ENCODE assay signal across 21 cellular contexts in genomic region chr4:118736867-118737266, GRCh38. TPM values are rescaled to one million over a fixed set of nuclear protein-coding genes. Genes with fewer than 3 reads are reported as not detected.
A peak's percentile ranks its signal among the peaks of the same experiment; 100 is the strongest.
DNase-seq lines count a peak whose midpoint lies in the region; ATAC-seq and TF ChIP-seq lines count a peak whose summit lies in the region.
"Had no signal": no experiment of that assay in that cellular context is flagged by ENCODE, and none has a peak within 500 bp of the region (broad histone marks: within the 10 kb centered on the region; RNA-seq: fewer than 3 reads in every experiment).

No MANE protein-coding gene starts in this region.

- peaks cover 57% of the 10 kb centered on the region for H3K4me1 ChIP-seq in GM23248 (ENCODE audit: insufficient read depth)
- H3K4me1 ChIP-seq in rectal smooth muscle tissue (ENCODE audit: control insufficient read depth, insufficient read depth, low read length) = peaks cover 32% of the 10 kb centered on the region
- peaks cover 0 to 45% (median 4%) of the 10 kb centered on the region in 4 donors for H3K4me1 ChIP-seq in tibial nerve
- H3K4me1 ChIP-seq: BLaER1 had no signal

- in situ Hi-C loops in GM23248 (cut with MboI) = no loop called here

- no peak for TF ChIP-seq CTCF in tibial nerve (IDR thresholded peaks at IDR 0.05)

- no peak overlapping the region for H3K4me3 ChIP-seq in GM23248
- H3K4me3 ChIP-seq in rectal smooth muscle tissue (ENCODE audit: low read length) = no peak overlapping the region
- H3K4me3 ChIP-seq in tibial nerve = no peak overlapping the region
- H3K4me3 ChIP-seq: BLaER1, HAP-1, SK-N-MC had no signal

- TF ChIP-seq EP300 in tibial nerve (IDR thresholded peaks at IDR 0.05) = no peak

- DNase-seq in NCI-H2081 (lab: John Stamatoyannopoulos, UW) (peak; percentile 17 to 48), NCI-H2081 treated with DMSO at 0.1 percent for 48 hours (lab: John Stamatoyannopoulos, UW) (no peak), GM23248 (no peak), NCI-H69 (lab: John Stamatoyannopoulos, UW) (peak; percentile 35), tibial nerve (ENCODE audit: low spot score in 2 of 2) (no peak), inferior parietal cortex (ENCODE audit: extremely low spot score) (no peak)
- DNase-seq: CD4-positive, CD25-positive, alpha-beta regulatory T cell; GOT3; KBM-7; MV-4-11; NCI-H187 treated with DMSO at 0.1 percent for 48 hours; NCI-H2171; NCI-H226; NCI-H524; SIG-M5 had no signal

- H2AFZ ChIP-seq in GM23248 = no peak overlapping the region

- H3K27me3 ChIP-seq in GM23248 (replicated peaks; ENCODE audit: insufficient read depth) = no peaks in the 10 kb centered on the region
- H3K27me3 ChIP-seq in rectal smooth muscle tissue (ENCODE audit: control insufficient read depth, insufficient read depth, low read length) = no peaks in the 10 kb centered on the region
- no peaks in the 10 kb centered on the region for H3K27me3 ChIP-seq in tibial nerve
- H3K27me3 ChIP-seq: BLaER1 had no signal

- peaks cover 87% of the 10 kb centered on the region for H3F3A ChIP-seq in GM23248 (ENCODE audit: insufficient read depth)

- H3K9me2 ChIP-seq in GM23248 (ENCODE audit: insufficient read depth) = no peaks in the 10 kb centered on the region

- H3K9ac ChIP-seq in GM23248 = no peak overlapping the region
- no peak overlapping the region for H3K9ac ChIP-seq in rectal smooth muscle tissue (ENCODE audit: low read length)
- H3K9ac ChIP-seq: BLaER1 had no signal

- H3K4me2 ChIP-seq in GM23248 (ENCODE audit: unreplicated experiment) = no peak overlapping the region
- H3K4me2 ChIP-seq: BLaER1 had no signal

- H4K20me1 ChIP-seq in GM23248 (ENCODE audit: insufficient read depth) = no peaks in the 10 kb centered on the region
- H4K20me1 ChIP-seq: BLaER1 had no signal

- H3K9me3 ChIP-seq in GM23248 (ENCODE audit: low read depth) (no peaks in the 10 kb centered on the region), tibial nerve (no peaks in the 10 kb centered on the region)
- H3K9me3 ChIP-seq: BLaER1, HAP-1 had no signal

- H3K36me3 ChIP-seq in GM23248 (ENCODE audit: low read depth) (peaks cover 76% of the 10 kb centered on the region), rectal smooth muscle tissue (ENCODE audit: control insufficient read depth, insufficient read depth, low read length) (peaks cover 4% of the 10 kb centered on the region), tibial nerve (peaks cover 0 to 48% (median 0%) of the 10 kb centered on the region in 3 donors)

- TF ChIP-seq POLR2A in tibial nerve (IDR thresholded peaks at IDR 0.05) = no peak

- H3K27ac ChIP-seq in GM23248 (0 out of 2 replicates have a peak overlapping the region, but pooled peaks have one; percentile 8), rectal smooth muscle tissue (ENCODE audit: low read depth, low read length) (peak overlapping the region; percentile 59), tibial nerve (no peak overlapping the region)
- H3K27ac ChIP-seq: BLaER1, SK-N-MC had no signal

- peaks cover 78% of the 10 kb centered on the region for H3K79me2 ChIP-seq in GM23248 (ENCODE audit: insufficient read depth)

- ATAC-seq in HG03432 (IDR thresholded peaks at IDR 0.05; ENCODE audit: unreplicated experiment) = no peak
- ATAC-seq: Panc1 had no signal

RNA-seq across cellular contexts. Expression of gene METTL14, which starts 51.7 kb away (rescaled TPM):
- 8.9 and 21.9 TPM in 2 replicates for total RNA-seq in GM23248 (2014; rRNA removed; shearing (Covaris generic))
- polyA plus RNA-seq in GM23248 (2016; fragmentation: Nextera tagmentation; extraction: Ambion mirVana) = 38.9 and 41.4 TPM in 2 replicates
- 10 to 100 TPM; 39.2 to 73.8 (median 68.1) TPM for total RNA-seq in tibial nerve

Comparison
In these comparisons a context has a peak if more than half of its experiments do, and no peak if none do; other contexts are left out.
1. DNase-seq: peak in NCI-H2081 (2 of 2) and NCI-H69 (single experiment); none in NCI-H2081 treated with DMSO at 0.1 percent for 48 hours (single experiment), GM23248 (single experiment), tibial nerve (0 of 2) and inferior parietal cortex (single experiment).
2. H3K27ac ChIP-seq: peak in GM23248 (single experiment) and rectal smooth muscle tissue (single experiment); none in tibial nerve (0 of 4).